Comparison of ENCODE assay signal across 8 cellular contexts in genomic region chr2:159249955-159250723, GRCh38. TPM values are rescaled to one million over a fixed set of nuclear protein-coding genes. Genes with fewer than 3 reads are reported as not detected.
A peak's percentile ranks its signal among the peaks of the same experiment; 100 is the strongest.
DNase-seq lines count a peak whose midpoint lies in the region; ATAC-seq and TF ChIP-seq lines count a peak whose summit lies in the region.

No MANE protein-coding gene starts in this region.

- TF ChIP-seq CTCF in progenitor cell of endocrine pancreas (IDR thresholded peaks at IDR 0.05; ENCODE audit: unreplicated experiment) (no peak), GM13976 (IDR thresholded peaks at IDR 0.05; ENCODE audit: borderline replicate concordance, control extremely low read depth, extremely low read depth, insufficient read depth, missing control alignments) (no peak)

- DNase-seq in CD1c-positive myeloid dendritic cell (ENCODE audit: extremely low spot score): peak; percentile 73
- DNase-seq in NCI-H2029 treated with DMSO at 0.1 percent for 48 hours (lab: John Stamatoyannopoulos, UW): peak; percentile 51
- peak; percentile 29 for DNase-seq in cerebellar cortex (ENCODE audit: low spot score)
- DNase-seq in lung microvascular endothelial cell (ENCODE audit: low read depth in 2 of 2): peak; percentile 87
- no peak for DNase-seq in progenitor cell of endocrine pancreas (ENCODE audit: low spot score, unreplicated experiment)
- no peak for DNase-seq in GM13976 (ENCODE audit: low spot score)

- in situ Hi-C loops in GM13976 (cut with MboI; ENCODE audit: low sequenced_read_pairs, unreplicated experiment): no loop called here

- H3K36me3 Mint-ChIP-seq in progenitor cell of endocrine pancreas (ENCODE audit: insufficient read depth): peaks cover 30% of the 10 kb centered on the region

- H3K27me3 Mint-ChIP-seq in progenitor cell of endocrine pancreas: no peaks in the 10 kb centered on the region

- no peak overlapping the region for H3K4me3 Mint-ChIP-seq in progenitor cell of endocrine pancreas (ENCODE audit: low read depth)

- no peak overlapping the region for H3K27ac Mint-ChIP-seq in progenitor cell of endocrine pancreas

- H3K4me1 Mint-ChIP-seq in progenitor cell of endocrine pancreas (ENCODE audit: low read depth): no peaks in the 10 kb centered on the region

- ATAC-seq in GM21576 (IDR thresholded peaks at IDR 0.05; ENCODE audit: unreplicated experiment): peak; percentile 74
- no peak for ATAC-seq in HG03045 (IDR thresholded peaks at IDR 0.05; ENCODE audit: unreplicated experiment)

- H3K9me3 Mint-ChIP-seq in progenitor cell of endocrine pancreas (ENCODE audit: low read depth): peaks cover 6% of the 10 kb centered on the region

RNA-seq across cellular contexts. Expression of gene WDSUB1, which starts 36.4 kb away (rescaled TPM):
- total RNA-seq in lung microvascular endothelial cell (4.1 and 8.1 TPM in 2 replicates), progenitor cell of endocrine pancreas (13.0 and 14.9 TPM in 2 replicates)

Comparison
In these comparisons a context has a peak if more than half of its experiments do, and no peak if none do; other contexts are left out.
1. DNase-seq: peak in CD1c-positive myeloid dendritic cell (single experiment), NCI-H2029 treated with DMSO at 0.1 percent for 48 hours (single experiment), cerebellar cortex (single experiment) and lung microvascular endothelial cell (2 of 2); none in progenitor cell of endocrine pancreas (single experiment) and GM13976 (single experiment).